8 cellular contexts compared by ENCODE assay signal in the genomic region with DNA sequence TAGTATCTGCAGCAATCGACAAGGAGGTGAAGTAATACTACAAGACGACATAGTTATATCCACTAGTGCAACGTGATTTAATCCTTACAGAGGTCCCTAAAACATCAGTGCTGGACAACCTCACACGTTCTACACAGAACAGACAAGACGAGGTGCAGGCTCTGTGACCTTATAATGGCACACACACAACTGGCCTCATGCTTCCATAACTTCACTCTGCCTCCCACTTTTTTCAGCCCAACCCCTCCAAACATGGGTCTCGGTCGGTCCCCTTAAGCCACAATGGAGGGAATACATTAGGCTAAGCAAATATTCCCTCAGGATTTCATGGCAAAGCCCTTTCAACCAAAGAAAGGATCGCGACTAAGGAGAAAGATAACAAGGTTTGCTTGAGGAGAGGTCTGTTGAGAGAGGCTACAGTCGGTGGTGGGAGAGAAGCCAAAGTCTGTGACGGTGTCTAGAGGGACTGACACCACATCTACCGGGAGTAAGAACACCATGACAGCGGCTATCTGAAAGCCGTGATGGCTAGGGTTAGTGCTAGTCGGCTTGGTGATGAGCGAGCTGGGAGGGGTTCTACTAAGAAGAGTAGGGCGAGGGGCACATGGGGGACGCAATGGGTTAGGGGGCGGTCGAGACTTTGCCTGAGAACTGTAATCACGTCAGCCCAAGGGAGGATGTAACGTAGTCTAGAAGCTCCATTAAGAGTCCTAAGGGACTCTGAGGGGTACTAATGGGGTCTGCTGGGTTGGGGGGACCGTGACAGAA. TPM values are rescaled to one million over a fixed set of nuclear protein-coding genes. Genes with fewer than 3 reads are reported as not detected.
DNase-seq lines count a peak whose midpoint lies in the region; ATAC-seq and TF ChIP-seq lines count a peak whose summit lies in the region.

No MANE protein-coding gene starts in this region.

- DNase-seq in stimulated activated CD4-positive, alpha-beta T cell treated with anti-CD3 and anti-CD28 coated beads, Interleukin-12 subunit alpha, Interleukin-12 subunit beta, amount 100 ng/mL, for 24 hours (ENCODE audit: low read depth in 2 of 2): peak; percentile 1
- DNase-seq in stimulated activated CD4-positive, alpha-beta T cell treated with anti-CD3 and anti-CD28 coated beads, Interleukin-1b, Interleukin-23, amount 100 ng/mL, for 48 hours: no peak
- DNase-seq in activated T-cell treated with anti-CD3 and anti-CD28 coated beads for 4 hours (peak; percentile 14), fibroblast of villous mesenchyme (ENCODE audit: low read depth) (peak; percentile 47), neural crest cell (ENCODE audit: low read depth, low spot score) (peak; percentile 8), NCI-H1694 (lab: John Stamatoyannopoulos, UW) (no peak)

- no peaks in the 10 kb centered on the region for H3K9me3 ChIP-seq in HUES6 (ENCODE audit: control insufficient read depth, insufficient read depth, low read depth, low read length)

- H3K4me1 ChIP-seq in HUES6 (ENCODE audit: control insufficient read depth, insufficient read depth, low read length): peaks cover 3% of the 10 kb centered on the region; the same call in 1 of the 2 replicates

- H3K36me3 ChIP-seq in HUES6 (ENCODE audit: control insufficient read depth, insufficient read depth, low read length): no peaks in the 10 kb centered on the region

- no peak for ATAC-seq in HG03280 (IDR thresholded peaks at IDR 0.05; ENCODE audit: unreplicated experiment)

- H3K4me3 ChIP-seq in HUES6 (ENCODE audit: low read depth, low read length): peak overlapping the region; percentile 99
- peak overlapping the region; percentile 94 for H3K4me3 ChIP-seq in fibroblast of villous mesenchyme (ENCODE audit: low read depth, low read length)

- no peaks in the 10 kb centered on the region for H3K27me3 ChIP-seq in HUES6 (ENCODE audit: control insufficient read depth, insufficient read depth, low read length)

- peaks cover 38% of the 10 kb centered on the region for H3K4me1 Mint-ChIP-seq in neural crest cell

- TF ChIP-seq CTCF in fibroblast of villous mesenchyme (IDR thresholded peaks at IDR 0.05; ENCODE audit: insufficient read depth, low read depth, low read length) (no peak), neural crest cell (conservative IDR thresholded peaks at IDR 0.05) (no peak)

- no peaks in the 10 kb centered on the region for H3K27me3 Mint-ChIP-seq in neural crest cell (ENCODE audit: low read depth)

- H3K9me3 Mint-ChIP-seq in neural crest cell: no peaks in the 10 kb centered on the region

- H3K36me3 Mint-ChIP-seq in neural crest cell (ENCODE audit: low read depth): no peaks in the 10 kb centered on the region

- peak overlapping the region; percentile 61 for H3K27ac Mint-ChIP-seq in neural crest cell (ENCODE audit: unreplicated experiment)

- peak overlapping the region; percentile 79 for H3K9ac ChIP-seq in HUES6 (ENCODE audit: low read length)

- peak overlapping the region; percentile 97 for H3K4me3 Mint-ChIP-seq in neural crest cell

- H3K27ac ChIP-seq in HUES6 (ENCODE audit: low read depth, low read length): no peak overlapping the region

RNA-seq across cellular contexts. Expression of a gene that starts 1.1 kb away (rescaled TPM):
- total RNA-seq in fibroblast of villous mesenchyme (47.4 and 51.8 TPM in 2 replicates), neural crest cell (31.3 and 33.6 TPM in 2 replicates)

RNA-seq across cellular contexts. Expression of a gene that starts 1.3 kb away (rescaled TPM):
- 1.3 and 2.6 TPM in 2 replicates for total RNA-seq in fibroblast of villous mesenchyme
- 4.3 and 5.5 TPM in 2 replicates for total RNA-seq in neural crest cell

Comparison
In these comparisons a context has a peak if more than half of its experiments do, and no peak if none do; other contexts are left out.
1. DNase-seq: peak in stimulated activated CD4-positive, alpha-beta T cell treated with anti-CD3 and anti-CD28 coated beads, Interleukin-12 subunit alpha, Interleukin-12 subunit beta, amount 100 ng/mL, for 24 hours (2 of 2), activated T-cell treated with anti-CD3 and anti-CD28 coated beads for 4 hours (single experiment), fibroblast of villous mesenchyme (single experiment) and neural crest cell (single experiment); none in stimulated activated CD4-positive, alpha-beta T cell treated with anti-CD3 and anti-CD28 coated beads, Interleukin-1b, Interleukin-23, amount 100 ng/mL, for 48 hours (single experiment) and NCI-H1694 (single experiment).